Comparison of ENCODE assay signal across 9 cellular contexts in genomic region chr2:57516740-57517340, GRCh38.
DNase-seq lines count a peak whose midpoint lies in the region; ATAC-seq, FAIRE-seq and TF ChIP-seq lines count a peak whose summit lies in the region.
"Had no signal": no experiment of that assay in that cellular context is flagged by ENCODE, and none has a peak within 500 bp of the region (broad histone marks: within the 10 kb centered on the region; RNA-seq: fewer than 3 reads in every experiment).

No MANE protein-coding gene starts in this region.

- H3K4me3 ChIP-seq in uterus: no peak overlapping the region
- H3K4me3 ChIP-seq: SJCRH30 had no signal

- H3K27me3 ChIP-seq in uterus: no peaks in the 10 kb centered on the region
- H3K27me3 ChIP-seq: SJCRH30 had no signal

- peak; percentile 51 for TF ChIP-seq CTCF in C4-2B (conservative IDR thresholded peaks at IDR 0.05)
- TF ChIP-seq CTCF in uterus (IDR thresholded peaks at IDR 0.05): peak; percentile 32 to 48 (median 38)

- H3K9me3 ChIP-seq in uterus: no peaks in the 10 kb centered on the region
- H3K9me3 ChIP-seq: SJCRH30 had no signal

- H3K27ac ChIP-seq in C4-2B: no peak overlapping the region
- H3K27ac ChIP-seq in uterus: no peak overlapping the region
- H3K27ac ChIP-seq: SJCRH30 had no signal

- no peaks in the 10 kb centered on the region for H3K36me3 ChIP-seq in uterus
- H3K36me3 ChIP-seq: SJCRH30 had no signal

- intact Hi-C loops in uterus (cut with DNase I; ENCODE audit: low total_unique reads): no loop called here

- DNase-seq in NCI-H2029 treated with DMSO at 0.1 percent for 48 hours (lab: John Stamatoyannopoulos, UW) (peak; percentile 75), amniotic epithelial cell (ENCODE audit: low read depth) (peak; percentile 54), uterus (no peak), COLO668 (lab: John Stamatoyannopoulos, UW; ENCODE audit: unreplicated experiment) (no peak)

- H3K4me1 ChIP-seq in uterus: no peaks in the 10 kb centered on the region
- H3K4me1 ChIP-seq: SJCRH30 had no signal

- no peak for TF ChIP-seq POLR2A in uterus (IDR thresholded peaks at IDR 0.05)

- ATAC-seq in GM18867 (IDR thresholded peaks at IDR 0.05; ENCODE audit: unreplicated experiment) (peak; percentile 96), HG03025 (IDR thresholded peaks at IDR 0.05; ENCODE audit: low FRiP score, unreplicated experiment) (peak; percentile 92)

- FAIRE-seq in islet of Langerhans (lab: Jason Lieb, UNC): peak; percentile 98

Comparison
In these comparisons a context has a peak if more than half of its experiments do, and no peak if none do; other contexts are left out.
1. DNase-seq: peak in NCI-H2029 treated with DMSO at 0.1 percent for 48 hours (single experiment) and amniotic epithelial cell (single experiment); none in uterus (0 of 2) and COLO668 (single experiment).